Comparison of ENCODE assay signal across 9 cellular contexts in genomic region chr9:127935765-127936221, GRCh38. TPM values are rescaled to one million over a fixed set of nuclear protein-coding genes. Genes with fewer than 3 reads are reported as not detected.
DNase-seq lines count a peak whose midpoint lies in the region; ATAC-seq and TF ChIP-seq lines count a peak whose summit lies in the region.
"Had no signal": no experiment of that assay in that cellular context is flagged by ENCODE, and none has a peak within 500 bp of the region (broad histone marks: within the 10 kb centered on the region; RNA-seq: fewer than 3 reads in every experiment).

No MANE protein-coding gene starts in this region.

- H2BK120ac ChIP-seq in H9 (ENCODE audit: low read depth, low read length, poor library complexity, severe bottlenecking), result no peak overlapping the region

- H3K4me2 ChIP-seq in H9 (ENCODE audit: insufficient read depth, insufficient read length, low read length) (no peak overlapping the region), fibroblast of lung (ENCODE audit: extremely low read depth, insufficient read depth, low read length) (peak overlapping the region; percentile 95)

- H2BK5ac ChIP-seq in H9 (ENCODE audit: insufficient read length, low read length), result no peak overlapping the region

- H4K20me1 ChIP-seq in H9 (ENCODE audit: control insufficient read depth, insufficient read depth, insufficient read length) (no peaks in the 10 kb centered on the region), fibroblast of lung (ENCODE audit: control insufficient read depth, extremely low read depth, insufficient read depth, low read length) (no peaks in the 10 kb centered on the region)

- POLR2A ChIA-PET in AG04449 (lab: Yijun Ruan, JAX), result no interaction called here

- DNase-seq in AG04449 (ENCODE audit: low read depth, low spot score) (no peak), H9 (no peak), fibroblast of lung (ENCODE audit: low read depth in 2 of 2) (peak in 1 of 2 donors; percentile 40), dedifferentiated amniotic fluid mesenchymal stem cell (ENCODE audit: extremely low spot score) (no peak), HK-2 (ENCODE audit: unreplicated experiment) (no peak)
- peak; percentile 69 for DNase-seq in activated CD4-positive, alpha-beta T cell treated with anti-CD3 and anti-CD28 coated beads, Interleukin-2, amount 10 ng/mL, durations not matched to agents 24 days and 14 days
- no peak for DNase-seq in effector CD4-positive, alpha-beta T cell
- DNase-seq: NCI-H1694 treated with DMSO at 0.1 percent for 48 hours had no signal

- no peaks in the 10 kb centered on the region for H3K9me3 ChIP-seq in H9 (ENCODE audit: control insufficient read depth, low read depth, low read length)
- H3K9me3 ChIP-seq in fibroblast of lung (ENCODE audit: control insufficient read depth, insufficient read depth, low read depth, low read length), result no peaks in the 10 kb centered on the region

- no peak overlapping the region for H2AK5ac ChIP-seq in H9 (ENCODE audit: insufficient read length, low read length)

- H3K4me3 ChIP-seq in AG04449 (ENCODE audit: low read depth, low read length) (peak overlapping the region; percentile 12; the same call in 1 of the 2 replicates), fibroblast of lung (replicated peaks in 1 of 4; ENCODE audit: control extremely low read depth in 1 of 4, insufficient read depth in 1 of 4, low read depth in 3 of 4, low read length in 4 of 4) (peak overlapping the region in 3 of 4 experiments; percentile 68 to 78 (median 76))

- peaks cover 6% of the 10 kb centered on the region for H3K27me3 Mint-ChIP-seq in H9 (ENCODE audit: low read depth)
- H3K27me3 Mint-ChIP-seq in activated CD4-positive, alpha-beta T cell treated with anti-CD3 and anti-CD28 coated beads, Interleukin-2, amount 10 ng/mL, durations not matched to agents 24 days and 14 days, result peaks cover 2% of the 10 kb centered on the region

- TF ChIP-seq CTCF in AG04449 (IDR thresholded peaks at IDR 0.05; ENCODE audit: insufficient read depth, low read length, missing control alignments) (no peak), H9 (conservative IDR thresholded peaks at IDR 0.05) (no peak), fibroblast of lung (conservative IDR thresholded peaks at IDR 0.05 in 1 of 2, IDR thresholded peaks at IDR 0.05 in 1 of 2; ENCODE audit: low read depth in 1 of 2, low read length in 2 of 2) (no peak)

- H2BK15ac ChIP-seq in H9 (ENCODE audit: low read depth, low read length), result no peak overlapping the region

- no peaks in the 10 kb centered on the region; a peak in 1 of 5 replicates for H3K9me3 Mint-ChIP-seq in H9
- H3K9me3 Mint-ChIP-seq in activated CD4-positive, alpha-beta T cell treated with anti-CD3 and anti-CD28 coated beads, Interleukin-2, amount 10 ng/mL, durations not matched to agents 24 days and 14 days, result no peaks in the 10 kb centered on the region

- H3K36me3 ChIP-seq in fibroblast of lung (ENCODE audit: control insufficient read depth, insufficient read depth, low read length), result peaks cover 5% of the 10 kb centered on the region

- H2BK12ac ChIP-seq in H9 (ENCODE audit: insufficient read length, low read depth, low read length), result no peak overlapping the region

- H3T11ph ChIP-seq in H9 (ENCODE audit: low read length), result no peak overlapping the region

- CTCF ChIA-PET in AG04449 (lab: Yijun Ruan, JAX), result interaction anchor here (4.4 to 14.3 kb wide), 3 partner anchors 7 to 180 kb away, joined by 23 to 149 read pairs (median 26); no protein-coding TSS in a partner anchor

- H2BK20ac ChIP-seq in H9 (ENCODE audit: low read depth, low read length, poor library complexity, severe bottlenecking), result no peak overlapping the region

- no peaks in the 10 kb centered on the region for H3K4me1 ChIP-seq in H9 (ENCODE audit: insufficient read depth, low read length)
- H3K4me1 ChIP-seq in fibroblast of lung (ENCODE audit: control insufficient read depth, extremely low read depth, insufficient read depth, low read length), result peaks cover 25% of the 10 kb centered on the region

- H3K4ac ChIP-seq in H9 (ENCODE audit: low read depth, low read length), result no peak overlapping the region

- no peaks in the 10 kb centered on the region for H3K27me3 ChIP-seq in H9 (ENCODE audit: insufficient read depth, low read length)
- no peaks in the 10 kb centered on the region for H3K27me3 ChIP-seq in fibroblast of lung (ENCODE audit: control insufficient read depth, insufficient read depth, low read length)

- H3K23ac ChIP-seq in H9 (ENCODE audit: insufficient read length, low read depth, low read length), result no peak overlapping the region

- no peak overlapping the region for H3K27ac ChIP-seq in H9 (ENCODE audit: insufficient read length, low read depth, low read length)
- H3K27ac ChIP-seq in fibroblast of lung (ENCODE audit: insufficient read depth, low read length), result no peak overlapping the region

- no CpG with 5 or more reads among the region's 4 CpGs for WGBS in H9 (ENCODE audit: extremely low coverage, insufficient read length, low lambda C conversion rate)

- H2AFZ ChIP-seq in H9 (ENCODE audit: low read length), result no peak overlapping the region
- H2AFZ ChIP-seq in fibroblast of lung (ENCODE audit: low read length), result no peak overlapping the region

- no peak overlapping the region for H3K18ac ChIP-seq in H9 (ENCODE audit: insufficient read length, low read depth, low read length)

- peaks cover 9% of the 10 kb centered on the region for H3K23me2 ChIP-seq in H9 (ENCODE audit: insufficient read length, low read depth, low read length, poor library complexity, severe bottlenecking)

- H3K79me1 ChIP-seq in H9 (ENCODE audit: insufficient read depth, low read depth, low read length, poor library complexity, severe bottlenecking), result peaks cover 10% of the 10 kb centered on the region

- no peak overlapping the region for H3K27ac Mint-ChIP-seq in H9
- peak overlapping the region; percentile 48 for H3K27ac Mint-ChIP-seq in activated CD4-positive, alpha-beta T cell treated with anti-CD3 and anti-CD28 coated beads, Interleukin-2, amount 10 ng/mL, durations not matched to agents 24 days and 14 days

- peak overlapping the region; percentile 84 to 96 for H3K4me3 Mint-ChIP-seq in H9
- peak overlapping the region; percentile 89 for H3K4me3 Mint-ChIP-seq in activated CD4-positive, alpha-beta T cell treated with anti-CD3 and anti-CD28 coated beads, Interleukin-2, amount 10 ng/mL, durations not matched to agents 24 days and 14 days

- no peak overlapping the region for H4K91ac ChIP-seq in H9 (ENCODE audit: insufficient read length, low read depth, low read length)

- H3K9ac ChIP-seq in H9 (ENCODE audit: extremely low read depth, insufficient read length, low read length), result no peak overlapping the region
- H3K9ac ChIP-seq in fibroblast of lung (ENCODE audit: insufficient read depth, low read length), result no peak overlapping the region

- intact Hi-C loops in activated CD4-positive, alpha-beta T cell treated with anti-CD3 and anti-CD28 coated beads, Interleukin-2, amount 10 ng/mL, durations not matched to agents 24 days and 14 days (cut with micrococcal nuclease), result no loop called here

- no peaks in the 10 kb centered on the region for H3K79me2 ChIP-seq in H9 (ENCODE audit: insufficient read depth, low read length)
- peaks cover 30% of the 10 kb centered on the region for H3K79me2 ChIP-seq in fibroblast of lung (ENCODE audit: control insufficient read depth, insufficient read depth, low read length)

- peaks cover 2 to 17% (median 16%) of the 10 kb centered on the region in 3 experiments; a peak in 6 of 7 replicates for H3K36me3 Mint-ChIP-seq in H9 (ENCODE audit: insufficient read depth in 1 of 3, low read depth in 3 of 3)
- H3K36me3 Mint-ChIP-seq in activated CD4-positive, alpha-beta T cell treated with anti-CD3 and anti-CD28 coated beads, Interleukin-2, amount 10 ng/mL, durations not matched to agents 24 days and 14 days (ENCODE audit: low read depth), result peaks cover 30% of the 10 kb centered on the region

- H4K5ac ChIP-seq in H9 (ENCODE audit: insufficient read length, low read depth, low read length), result no peak overlapping the region

- peaks cover 34 to 35% of the 10 kb centered on the region in 2 experiments for H3K4me1 Mint-ChIP-seq in H9
- H3K4me1 Mint-ChIP-seq in activated CD4-positive, alpha-beta T cell treated with anti-CD3 and anti-CD28 coated beads, Interleukin-2, amount 10 ng/mL, durations not matched to agents 24 days and 14 days, result peaks cover 50% of the 10 kb centered on the region

- ATAC-seq in HG03039 (IDR thresholded peaks at IDR 0.05; ENCODE audit: unreplicated experiment), result no peak

- no peak overlapping the region for H4K8ac ChIP-seq in H9 (replicated peaks; ENCODE audit: insufficient read length, low read depth, low read length)

- H3K56ac ChIP-seq in H9 (ENCODE audit: insufficient read length, low read depth, low read length), result no peak overlapping the region

- no peak overlapping the region for H3K14ac ChIP-seq in H9 (ENCODE audit: insufficient read depth, low read length)

RNA-seq across cellular contexts. Expression of gene DPM2, which starts 1.9 kb away (rescaled TPM):
- total RNA-seq in H9 (2021) (44.7 and 46.1 TPM in 2 replicates), fibroblast of lung (8.5 and 11.7 TPM in 2 replicates)
- 62.7 and 65.1 TPM in 2 replicates for total RNA-seq in activated CD4-positive, alpha-beta T cell treated with anti-CD3 and anti-CD28 coated beads, Interleukin-2, amount 10 ng/mL, durations not matched to agents 24 days and 14 days
- 24.1 and 36.2 TPM in 2 replicates for polyA plus RNA-seq in fibroblast of lung
- polyA plus RNA-seq in fibroblast of lung (2012), result 33.2 and 44.8 TPM in 2 replicates
- polyA minus RNA-seq in fibroblast of lung (ENCODE audit: low replicate concordance), result 67.0 and 102 TPM in 2 replicates

RNA-seq across cellular contexts. Expression of gene PIP5KL1, which starts 5.2 kb away (rescaled TPM):
- total RNA-seq in H9 (2021) (9.0 and 11.6 TPM in 2 replicates), fibroblast of lung (0.77 and 2.5 TPM in 2 replicates)
- 0.89 and 0.90 TPM in 2 replicates for total RNA-seq in activated CD4-positive, alpha-beta T cell treated with anti-CD3 and anti-CD28 coated beads, Interleukin-2, amount 10 ng/mL, durations not matched to agents 24 days and 14 days
- 0.84 and 1.9 TPM in 2 replicates for polyA plus RNA-seq in fibroblast of lung
- 2.0 and 3.6 TPM in 2 replicates for polyA plus RNA-seq in fibroblast of lung (2012)
- polyA minus RNA-seq in fibroblast of lung (ENCODE audit: low replicate concordance), result 2.9 TPM in 1 of 2 replicates, not detected in the other

RNA-seq across cellular contexts. Expression of gene ST6GALNAC4, which starts 19.0 kb away (rescaled TPM):
- total RNA-seq in H9 (2021) (15.4 and 16.5 TPM in 2 replicates), fibroblast of lung (28.1 and 32.6 TPM in 2 replicates)
- total RNA-seq in activated CD4-positive, alpha-beta T cell treated with anti-CD3 and anti-CD28 coated beads, Interleukin-2, amount 10 ng/mL, durations not matched to agents 24 days and 14 days, result 28.0 and 28.3 TPM in 2 replicates
- 16.4 and 18.4 TPM in 2 replicates for polyA plus RNA-seq in fibroblast of lung
- polyA plus RNA-seq in fibroblast of lung (2012), result 24.3 and 33.4 TPM in 2 replicates
- polyA minus RNA-seq in fibroblast of lung (ENCODE audit: low replicate concordance), result 33.5 and 37.8 TPM in 2 replicates

RNA-seq across cellular contexts. Expression of gene ST6GALNAC6, which starts 36.4 kb away (rescaled TPM):
- 29.8 and 30.2 TPM in 2 replicates for total RNA-seq in H9 (2021)
- 53.3 and 61.2 TPM in 2 replicates for total RNA-seq in activated CD4-positive, alpha-beta T cell treated with anti-CD3 and anti-CD28 coated beads, Interleukin-2, amount 10 ng/mL, durations not matched to agents 24 days and 14 days
- total RNA-seq in fibroblast of lung, result 60.9 and 69.5 TPM in 2 replicates
- 53.3 and 56.0 TPM in 2 replicates for polyA plus RNA-seq in fibroblast of lung
- 74.8 and 76.3 TPM in 2 replicates for polyA plus RNA-seq in fibroblast of lung (2012)
- 129 and 139 TPM in 2 replicates for polyA minus RNA-seq in fibroblast of lung (ENCODE audit: low replicate concordance)

RNA-seq across cellular contexts. Expression of gene EEIG1, which starts 45.0 kb away (rescaled TPM):
- total RNA-seq in H9 (2021) (52.3 and 59.5 TPM in 2 replicates), fibroblast of lung (7.2 and 13.2 TPM in 2 replicates)
- total RNA-seq in activated CD4-positive, alpha-beta T cell treated with anti-CD3 and anti-CD28 coated beads, Interleukin-2, amount 10 ng/mL, durations not matched to agents 24 days and 14 days, result 56.1 and 64.4 TPM in 2 replicates
- 12.8 and 21.4 TPM in 2 replicates for polyA plus RNA-seq in fibroblast of lung
- polyA plus RNA-seq in fibroblast of lung (2012), result 18.2 and 20.9 TPM in 2 replicates
- 14.9 and 16.2 TPM in 2 replicates for polyA minus RNA-seq in fibroblast of lung (ENCODE audit: low replicate concordance)
